9 cellular contexts compared by ENCODE assay signal in genomic region chr2:174878537-174879147, GRCh38.
DNase-seq lines count a peak whose midpoint lies in the region; ATAC-seq, FAIRE-seq and TF ChIP-seq lines count a peak whose summit lies in the region.
"Had no signal": no experiment of that assay in that cellular context is flagged by ENCODE, and none has a peak within 500 bp of the region (broad histone marks: within the 10 kb centered on the region; RNA-seq: fewer than 3 reads in every experiment).

No MANE protein-coding gene starts in this region.

- DNase-seq in AG04449 (ENCODE audit: low read depth, low spot score), result no peak
- DNase-seq in NCI-H1092 treated with DMSO at 0.1 percent for 48 hours (lab: John Stamatoyannopoulos, UW), result peak; percentile 37
- DNase-seq in brain pericyte (ENCODE audit: low read depth, low spot score), result peak; percentile 5
- DNase-seq in COLO668 (lab: John Stamatoyannopoulos, UW; ENCODE audit: unreplicated experiment), result no peak
- DNase-seq in RCC 7860 (ENCODE audit: low spot score), result no peak

- H3K36me3 ChIP-seq in muscle layer of colon (ENCODE audit: insufficient read depth, low read length), result no peaks in the 10 kb centered on the region
- H3K36me3 ChIP-seq: neutrophil had no signal

- POLR2A ChIA-PET in AG04449 (lab: Yijun Ruan, JAX), result no interaction called here

- TF ChIP-seq CTCF in AG04449 (IDR thresholded peaks at IDR 0.05; ENCODE audit: insufficient read depth, low read length, missing control alignments), result no peak

- H3K27me3 ChIP-seq in muscle layer of colon (ENCODE audit: control insufficient read depth in 1 of 2, insufficient read depth in 2 of 2, low read length in 2 of 2), result no peaks in the 10 kb centered on the region
- H3K27me3 ChIP-seq: neutrophil had no signal

- peak overlapping the region; percentile 7 for H3K27ac ChIP-seq in muscle layer of colon (ENCODE audit: low read depth, low read length)
- H3K27ac ChIP-seq: neutrophil had no signal

- H3K9me3 ChIP-seq in muscle layer of colon (ENCODE audit: low read length), result no peaks in the 10 kb centered on the region
- H3K9me3 ChIP-seq: neutrophil had no signal

- no peak overlapping the region for H3K9ac ChIP-seq in muscle layer of colon (ENCODE audit: low read length)

- no peak for ATAC-seq in HG02759 (IDR thresholded peaks at IDR 0.05; ENCODE audit: unreplicated experiment)
- ATAC-seq in HG03520 (IDR thresholded peaks at IDR 0.05; ENCODE audit: unreplicated experiment), result no peak

- FAIRE-seq in RCC 7860 (lab: Jason Lieb, UNC), result no peak

- H3K4me1 ChIP-seq in muscle layer of colon (ENCODE audit: insufficient read depth, low read length), result no peaks in the 10 kb centered on the region

- peak overlapping the region; percentile 38 for H3K4me3 ChIP-seq in AG04449 (ENCODE audit: low read depth, low read length)
- H3K4me3 ChIP-seq in muscle layer of colon (ENCODE audit: low read depth in 1 of 2, low read length in 2 of 2), result peak overlapping the region in 1 of 2 donors; percentile 57

- CTCF ChIA-PET in AG04449 (lab: Yijun Ruan, JAX), result interaction anchor here (2.5 to 2.6 kb wide), 2 partner anchors 10 to 107 kb away, joined by 9 to 10 read pairs; no protein-coding TSS in a partner anchor

Comparison
In these comparisons a context has a peak if more than half of its experiments do, and no peak if none do; other contexts are left out.
1. DNase-seq: peak in NCI-H1092 treated with DMSO at 0.1 percent for 48 hours (single experiment) and brain pericyte (single experiment); none in AG04449 (single experiment), COLO668 (single experiment) and RCC 7860 (single experiment).